ENCODE assay signal across 8 cellular contexts in the genomic region with DNA sequence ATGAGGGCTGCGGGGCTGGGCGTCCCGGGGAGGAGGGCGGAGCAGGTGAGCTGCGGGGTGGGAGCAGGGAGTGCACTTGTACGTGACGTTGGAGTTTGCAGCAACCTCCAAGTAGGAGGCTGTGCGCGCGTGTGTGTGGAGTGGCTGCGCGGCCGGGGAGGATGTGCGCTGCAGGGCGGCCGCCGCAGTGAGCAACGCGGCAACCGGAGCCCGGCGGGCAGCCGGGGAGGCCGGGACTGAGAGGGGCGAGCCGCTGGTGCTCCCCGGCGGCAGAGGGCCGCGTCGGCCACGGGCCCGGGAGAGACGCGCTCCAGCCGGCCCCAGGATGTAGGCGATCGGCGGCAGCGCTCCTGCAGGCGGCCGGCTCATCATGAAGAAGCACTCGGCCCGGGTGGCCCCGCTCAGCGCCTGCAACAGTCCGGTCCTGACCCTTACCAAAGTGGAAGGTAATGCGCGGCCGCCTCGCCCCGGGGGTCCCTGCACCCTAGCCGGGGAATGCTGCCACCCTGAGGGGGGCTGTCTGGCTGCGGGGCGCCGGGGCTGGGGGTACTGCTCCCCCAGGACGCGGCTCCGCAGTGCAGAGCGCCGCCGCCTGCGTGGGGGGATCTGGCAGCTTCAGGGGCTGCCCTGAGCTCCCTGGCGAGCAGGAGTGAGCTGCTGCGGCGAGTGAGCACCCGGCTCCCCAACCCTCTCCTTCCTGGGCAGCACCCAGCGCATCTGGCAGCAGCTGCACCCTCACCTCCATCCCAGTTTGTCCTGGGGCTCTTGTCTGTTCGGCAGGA.
A peak's percentile ranks its signal among the peaks of the same experiment; 100 is the strongest.
DNase-seq lines count a peak whose midpoint lies in the region; ATAC-seq, FAIRE-seq and TF ChIP-seq lines count a peak whose summit lies in the region.

No MANE protein-coding gene starts in this region.

- no peak for FAIRE-seq in endothelial cell of umbilical vein (lab: Jason Lieb, UNC)

- TF ChIP-seq CTCF in endothelial cell of umbilical vein (IDR thresholded peaks at IDR 0.05; ENCODE audit: extremely low read depth in 1 of 2, insufficient read depth in 1 of 2, low read depth in 1 of 2, low read length in 2 of 2), result no peak

- H3K4me3 Mint-ChIP-seq in natural killer cell treated with Interleukin-12 subunit alpha and Interleukin-12 subunit beta and Interleukin-15 and Interleukin-18, amount 100 ng/mL, for 72 hours, result no peak overlapping the region

- dilution Hi-C loops in endothelial cell of umbilical vein (cut with MboI; ENCODE audit: extremely low pct_ligation_motif_present, low sequenced_read_pairs), result no loop called here

- POLR2A ChIA-PET in endothelial cell of umbilical vein (lab: Charles Lee), result no interaction called here

- H3K27ac ChIP-seq in endothelial cell of umbilical vein (ENCODE audit: insufficient read depth, low read depth, low read length) (no peak overlapping the region), urinary bladder (ENCODE audit: low read depth) (no peak overlapping the region)

- no peak overlapping the region for H3K27ac Mint-ChIP-seq in natural killer cell treated with Interleukin-12 subunit alpha and Interleukin-12 subunit beta and Interleukin-15 and Interleukin-18, amount 100 ng/mL, for 72 hours

- TF ChIP-seq POLR2A in endothelial cell of umbilical vein (IDR thresholded peaks at IDR 0.05; ENCODE audit: low read depth, low read length), result no peak

- peaks cover 28 to 36% of the 10 kb centered on the region in 2 donors for H3K27me3 Mint-ChIP-seq in natural killer cell treated with Interleukin-12 subunit alpha and Interleukin-12 subunit beta and Interleukin-15 and Interleukin-18, amount 100 ng/mL, for 72 hours

- no peak overlapping the region for H3K9ac ChIP-seq in endothelial cell of umbilical vein (replicated peaks; ENCODE audit: extremely low read depth, insufficient read depth, low read length)

- H3K4me3 ChIP-seq in endothelial cell of umbilical vein (replicated peaks in 1 of 3; ENCODE audit: insufficient read depth in 1 of 3, low read depth in 1 of 3, low read length in 3 of 3) (no peak overlapping the region), urinary bladder (ENCODE audit: low read depth, low read length) (peak overlapping the region; percentile 35)

- H3K36me3 ChIP-seq in endothelial cell of umbilical vein (ENCODE audit: control insufficient read depth in 2 of 2, extremely low read depth in 1 of 2, insufficient read depth in 2 of 2, low read length in 2 of 2) (no peaks in the 10 kb centered on the region), urinary bladder (ENCODE audit: insufficient read depth) (no peaks in the 10 kb centered on the region)

- H3K4me1 ChIP-seq in endothelial cell of umbilical vein (ENCODE audit: control insufficient read depth, extremely low read depth, insufficient read depth, low read length) (no peaks in the 10 kb centered on the region), urinary bladder (ENCODE audit: insufficient read depth) (no peaks in the 10 kb centered on the region)

- intact Hi-C loops in endothelial cell of umbilical vein (cut with micrococcal nuclease), result no loop called here

- DNase-seq in NCI-H1694 treated with DMSO at 0.1 percent for 48 hours (lab: John Stamatoyannopoulos, UW), result peak; percentile 12
- DNase-seq in NCI-H1694 (lab: John Stamatoyannopoulos, UW), result no peak
- DNase-seq in activated CD4-positive, alpha-beta T cell treated with anti-CD3 and anti-CD28 coated beads for 48 hours, result peak; percentile 56
- no peak for DNase-seq in endothelial cell of umbilical vein (ENCODE audit: low read depth, low spot score)
- no peak for DNase-seq in natural killer cell treated with Interleukin-12 subunit alpha and Interleukin-12 subunit beta and Interleukin-15 and Interleukin-18, amount 100 ng/mL, for 72 hours (ENCODE audit: low spot score)

- no peak overlapping the region for H2AFZ ChIP-seq in endothelial cell of umbilical vein (ENCODE audit: low read depth, low read length)

- no peaks in the 10 kb centered on the region for H3K9me1 ChIP-seq in endothelial cell of umbilical vein (replicated peaks; ENCODE audit: control insufficient read depth, extremely low read depth, insufficient read depth, low read length)

- H3K9me3 ChIP-seq in endothelial cell of umbilical vein (replicated peaks; ENCODE audit: control insufficient read depth, insufficient read depth, low read length), result no peaks in the 10 kb centered on the region

- no peaks in the 10 kb centered on the region for H3K36me3 Mint-ChIP-seq in natural killer cell treated with Interleukin-12 subunit alpha and Interleukin-12 subunit beta and Interleukin-15 and Interleukin-18, amount 100 ng/mL, for 72 hours

- under 1% methylated on average over 69 of the region's 69 CpGs for WGBS in urinary bladder

- H3K9me3 Mint-ChIP-seq in natural killer cell treated with Interleukin-12 subunit alpha and Interleukin-12 subunit beta and Interleukin-15 and Interleukin-18, amount 100 ng/mL, for 72 hours, result no peaks in the 10 kb centered on the region

- BruUV-seq in endothelial cell of umbilical vein (replicated peaks; lab: Mats Ljungman, UMichigan), result no TSS peak

- H3K4me2 ChIP-seq in endothelial cell of umbilical vein (ENCODE audit: insufficient read depth, low read length), result no peak overlapping the region

- peak; percentile 47 for ATAC-seq in HG03432 (IDR thresholded peaks at IDR 0.05; ENCODE audit: unreplicated experiment)
- peak; percentile 40 to 63 for ATAC-seq in natural killer cell treated with Interleukin-12 subunit alpha and Interleukin-12 subunit beta and Interleukin-15 and Interleukin-18, amount 100 ng/mL, for 72 hours
- no peak for ATAC-seq in HG03439 (IDR thresholded peaks at IDR 0.05; ENCODE audit: unreplicated experiment)

- H3K27me3 ChIP-seq in endothelial cell of umbilical vein (ENCODE audit: control insufficient read depth in 2 of 2, insufficient read depth in 2 of 2, low read length in 2 of 2), result peaks cover 19 to 26% of the 10 kb centered on the region in 2 experiments

- no peaks in the 10 kb centered on the region for H3K79me2 ChIP-seq in endothelial cell of umbilical vein (ENCODE audit: control insufficient read depth, insufficient read depth, low read length)

- CTCF ChIA-PET in endothelial cell of umbilical vein (lab: Charles Lee), result no interaction called here

- peaks cover 4% of the 10 kb centered on the region in 2 donors for H3K4me1 Mint-ChIP-seq in natural killer cell treated with Interleukin-12 subunit alpha and Interleukin-12 subunit beta and Interleukin-15 and Interleukin-18, amount 100 ng/mL, for 72 hours (ENCODE audit: low read depth in 2 of 2)

- H4K20me1 ChIP-seq in endothelial cell of umbilical vein (replicated peaks; ENCODE audit: control insufficient read depth, extremely low read depth, insufficient read depth, low read length), result no peaks in the 10 kb centered on the region

TF ChIP-seq in endothelial cell of umbilical vein, 7 proteins besides CTCF, POLR2A, EP300 and RAD21:
- TF ChIP-seq POLR2AphosphoS5 (IDR thresholded peaks at IDR 0.05; ENCODE audit: insufficient read depth, low read depth, low read length) (no peak), EZH2 (IDR thresholded peaks at IDR 0.05; ENCODE audit: borderline replicate concordance, low read depth, low read length, severe bottlenecking) (peak; percentile 42)
TF ChIP-seq in endothelial cell of umbilical vein: peak in this region for 1.

Comparison
In these comparisons a context has a peak if more than half of its experiments do, and no peak if none do; other contexts are left out.
1. DNase-seq: peak in NCI-H1694 treated with DMSO at 0.1 percent for 48 hours (single experiment) and activated CD4-positive, alpha-beta T cell treated with anti-CD3 and anti-CD28 coated beads for 48 hours (single experiment); none in NCI-H1694 (single experiment), endothelial cell of umbilical vein (single experiment) and natural killer cell treated with Interleukin-12 subunit alpha and Interleukin-12 subunit beta and Interleukin-15 and Interleukin-18, amount 100 ng/mL, for 72 hours (single experiment).